Comparison of ENCODE assay signal across 19 cellular contexts in the genomic region with DNA sequence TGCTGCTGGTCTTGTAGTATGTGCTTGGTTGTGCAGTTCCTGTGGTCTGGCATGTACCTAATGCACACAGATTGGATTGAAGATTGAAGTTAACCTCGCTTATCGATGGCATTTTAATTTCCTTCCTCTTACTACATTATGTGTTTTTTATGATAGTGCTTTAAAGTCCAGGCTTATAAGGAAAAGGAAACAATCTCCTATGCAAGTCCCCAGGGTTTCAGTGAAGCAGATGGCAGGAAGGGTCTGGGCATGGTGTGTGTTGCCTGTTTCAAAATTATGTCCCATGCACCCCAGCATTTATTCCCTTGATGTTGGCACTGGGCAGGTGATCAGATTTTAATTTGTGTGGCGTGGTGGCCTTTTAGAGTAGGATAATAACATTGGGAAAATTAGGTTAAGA.
"Had no signal": no experiment of that assay in that cellular context is flagged by ENCODE, and none has a peak within 500 bp of the region (broad histone marks: within the 10 kb centered on the region; RNA-seq: fewer than 3 reads in every experiment).

No MANE protein-coding gene starts in this region.

- H3K9me3 Mint-ChIP-seq: effector memory CD8-positive, alpha-beta T cell; neural progenitor cell had no signal

- H3K36me3 Mint-ChIP-seq: naive thymus-derived CD8-positive, alpha-beta T cell; neural progenitor cell had no signal

- ATAC-seq: effector memory CD8-positive, alpha-beta T cell; gastroesophageal sphincter; left lobe of liver; mucosa of descending colon; naive thymus-derived CD8-positive, alpha-beta T cell; right cardiac atrium had no signal

- H3K27ac Mint-ChIP-seq: dendritic cell treated with granulocyte-macrophage colony-stimulating factor and Interleukin-4, amounts not matched to agents 40 ng/mL and 50 ng/mL, for 4 days; effector memory CD8-positive, alpha-beta T cell; neural progenitor cell had no signal

- H3K4me1 Mint-ChIP-seq: neural progenitor cell had no signal

- DNase-seq: effector memory CD8-positive, alpha-beta T cell; hippocampal formation; kidney glomerular epithelial cell; mammary epithelial cell; mucosa of descending colon; naive thymus-derived CD8-positive, alpha-beta T cell; nucleus accumbens; ovary; right cardiac atrium; small intestine; stimulated activated CD4-positive, alpha-beta T cell treated with anti-CD3 and anti-CD28 coated beads, Interleukin-12 subunit alpha, Interleukin-12 subunit beta, amount 100 ng/mL, for 4 hours; stimulated activated naive CD4-positive, alpha-beta T cell; stomach; substantia nigra; transverse colon had no signal

- H3K4me3 Mint-ChIP-seq: dendritic cell treated with granulocyte-macrophage colony-stimulating factor and Interleukin-4, amounts not matched to agents 40 ng/mL and 50 ng/mL, for 4 days; effector memory CD8-positive, alpha-beta T cell; naive thymus-derived CD8-positive, alpha-beta T cell; neural progenitor cell had no signal
